Comparison of ENCODE assay signal across 22 cellular contexts in genomic region chr1:24195874-24196273, GRCh38. TPM values are rescaled to one million over a fixed set of nuclear protein-coding genes. Genes with fewer than 3 reads are reported as not detected.
"Had no signal": no experiment of that assay in that cellular context is flagged by ENCODE, and none has a peak within 500 bp of the region (broad histone marks: within the 10 kb centered on the region; RNA-seq: fewer than 3 reads in every experiment).

No MANE protein-coding gene starts in this region.

- H3K4me3 Mint-ChIP-seq: activated naive CD8-positive, alpha-beta T cell treated with anti-CD3 and anti-CD28 coated beads, Interleukin-2, amount 10 ng/mL, durations not matched to agents 7 days and 5 days; dendritic cell treated with granulocyte-macrophage colony-stimulating factor and Interleukin-4, amounts not matched to agents 40 ng/mL and 50 ng/mL, for 4 days; effector memory CD8-positive, alpha-beta T cell; naive B cell; neural progenitor cell had no signal

- H3K27me3 ChIP-seq: brain microvascular endothelial cell, hepatocyte, left lung, neural progenitor cell, ovary, vagina had no signal

- H3K4me3 ChIP-seq: hepatocyte, left lung, neural progenitor cell, ovary, tibial artery, vagina had no signal

- ATAC-seq: effector memory CD8-positive, alpha-beta T cell; left lung; sciatic nerve had no signal

- H3K27me3 Mint-ChIP-seq: effector memory CD8-positive, alpha-beta T cell; naive B cell had no signal

- H3K9me3 Mint-ChIP-seq: dendritic cell treated with granulocyte-macrophage colony-stimulating factor and Interleukin-4, amounts not matched to agents 40 ng/mL and 50 ng/mL, for 4 days; effector memory CD8-positive, alpha-beta T cell; neural progenitor cell had no signal

- H3K36me3 Mint-ChIP-seq: activated naive CD8-positive, alpha-beta T cell treated with anti-CD3 and anti-CD28 coated beads, Interleukin-2, amount 10 ng/mL, durations not matched to agents 7 days and 5 days; naive B cell; neural progenitor cell had no signal

- H3K27ac ChIP-seq: brain microvascular endothelial cell, hepatocyte, left lung, neural progenitor cell, ovary, tibial artery, vagina had no signal

- H3K9me3 ChIP-seq: left lung, ovary, tibial artery, vagina had no signal

- H3K36me3 ChIP-seq: brain microvascular endothelial cell, left lung, neural progenitor cell, ovary, tibial artery, vagina had no signal

- H3K27ac Mint-ChIP-seq: activated naive CD8-positive, alpha-beta T cell treated with anti-CD3 and anti-CD28 coated beads, Interleukin-2, amount 10 ng/mL, durations not matched to agents 7 days and 5 days; dendritic cell treated with granulocyte-macrophage colony-stimulating factor and Interleukin-4, amounts not matched to agents 40 ng/mL and 50 ng/mL, for 4 days; effector memory CD8-positive, alpha-beta T cell; neural progenitor cell had no signal

- H3K4me1 ChIP-seq: neural progenitor cell, tibial artery, vagina had no signal

- DNase-seq: activated CD4-positive, alpha-beta T cell treated with anti-CD3 and anti-CD28 coated beads, Interleukin-2, amount 50 U/mL, for 48 hours; activated CD4-positive, CD25-positive, alpha-beta regulatory T cell treated with anti-CD3 and anti-CD28 coated beads, Interleukin-2, amount 50 U/mL, for 72 hours; activated naive CD8-positive, alpha-beta T cell treated with anti-CD3 and anti-CD28 coated beads, Interleukin-2, amount 10 ng/mL, durations not matched to agents 7 days and 5 days; brain microvascular endothelial cell; effector memory CD8-positive, alpha-beta T cell; islet precursor cell; left lung; naive B cell; ovary; stimulated activated CD4-positive, alpha-beta T cell treated with anti-CD3 and anti-CD28 coated beads, Interleukin-1b, Interleukin-23, amount 100 ng/mL, for 48 hours; T-helper 1 cell; T1000; tibial artery had no signal

RNA-seq across cellular contexts. Expression of gene IL22RA1, which starts 52.9 kb away (rescaled TPM):
- total RNA-seq: cerebellum, epithelial cell of proximal tubule, glomerular endothelial cell, mononuclear cell, sciatic nerve had no signal
